ENCODE assay signal across 8 cellular contexts in genomic region chr4:4492161-4492847, GRCh38. TPM values are rescaled to one million over a fixed set of nuclear protein-coding genes. Genes with fewer than 3 reads are reported as not detected.
DNase-seq lines count a peak whose midpoint lies in the region; ATAC-seq and TF ChIP-seq lines count a peak whose summit lies in the region.

No MANE protein-coding gene starts in this region.

- intact Hi-C loops in ascending aorta (cut with DNase I) = no loop called here

- TF ChIP-seq CTCF in ascending aorta (IDR thresholded peaks at IDR 0.05) = no peak

- no peak overlapping the region for H3K9ac ChIP-seq in BLaER1
- no peak overlapping the region for H3K9ac ChIP-seq in duodenal mucosa (ENCODE audit: low read depth in 1 of 2, low read length in 2 of 2)

- H4K20me1 ChIP-seq in BLaER1 = peaks cover 73% of the 10 kb centered on the region

- no peak for DNase-seq in NCI-H2227 treated with DMSO at 0.1 percent for 48 hours (lab: John Stamatoyannopoulos, UW)
- DNase-seq in ascending aorta (ENCODE audit: low spot score in 2 of 2) = no peak
- DNase-seq in hippocampal formation (lab: John Stamatoyannopoulos, UW) = no peak
- no peak for DNase-seq in NCI-H446 treated with DMSO at 0.1 percent for 48 hours (lab: John Stamatoyannopoulos, UW)

- H3K36me3 ChIP-seq in BLaER1 (peaks cover 4% of the 10 kb centered on the region; the same call in 1 of the 2 replicates), duodenal mucosa (ENCODE audit: control insufficient read depth in 1 of 2, insufficient read depth in 2 of 2, low read length in 2 of 2) (no peaks in the 10 kb centered on the region), ascending aorta (no peaks in the 10 kb centered on the region)

- H3K27me3 ChIP-seq in BLaER1 (no peaks in the 10 kb centered on the region), duodenal mucosa (ENCODE audit: control insufficient read depth in 1 of 2, insufficient read depth in 2 of 2, low read length in 2 of 2) (no peaks in the 10 kb centered on the region), ascending aorta (no peaks in the 10 kb centered on the region)

- H3K27ac ChIP-seq in BLaER1 = no peak overlapping the region
- H3K27ac ChIP-seq in duodenal mucosa (ENCODE audit: low read depth, low read length) = no peak overlapping the region
- H3K27ac ChIP-seq in ascending aorta = no peak overlapping the region

- H3K4me2 ChIP-seq in BLaER1 = peak overlapping the region; percentile 72

- H3K4me1 ChIP-seq in BLaER1 = peaks cover 29% of the 10 kb centered on the region
- peaks cover 0 to 12% of the 10 kb centered on the region in 2 donors for H3K4me1 ChIP-seq in duodenal mucosa (ENCODE audit: control insufficient read depth in 1 of 2, insufficient read depth in 2 of 2, low read length in 2 of 2)
- H3K4me1 ChIP-seq in ascending aorta = no peaks in the 10 kb centered on the region

- ATAC-seq in GM19455 (IDR thresholded peaks at IDR 0.05; ENCODE audit: unreplicated experiment) (peak; percentile 74), HG03457 (IDR thresholded peaks at IDR 0.05; ENCODE audit: unreplicated experiment) (peak; percentile 55)

- H3K4me3 ChIP-seq in BLaER1 = no peak overlapping the region
- H3K4me3 ChIP-seq in duodenal mucosa (ENCODE audit: low read depth in 1 of 2, low read length in 2 of 2) = peak overlapping the region; percentile 41 to 50
- no peak overlapping the region for H3K4me3 ChIP-seq in ascending aorta

- H3K9me3 ChIP-seq in BLaER1 = no peaks in the 10 kb centered on the region
- no peaks in the 10 kb centered on the region for H3K9me3 ChIP-seq in duodenal mucosa (ENCODE audit: control insufficient read depth in 1 of 2, low read length in 2 of 2)
- H3K9me3 ChIP-seq in ascending aorta = no peaks in the 10 kb centered on the region

RNA-seq across cellular contexts. Expression of gene STX18, which starts 49.5 kb away (rescaled TPM):
- 28.2 TPM for total RNA-seq in ascending aorta

Comparison
In these comparisons a context has a peak if more than half of its experiments do, and no peak if none do; other contexts are left out.
1. H3K4me3 ChIP-seq: peak in duodenal mucosa (2 of 2); none in BLaER1 (single experiment) and ascending aorta (0 of 2).